3 cellular contexts compared by ENCODE assay signal in the genomic region with DNA sequence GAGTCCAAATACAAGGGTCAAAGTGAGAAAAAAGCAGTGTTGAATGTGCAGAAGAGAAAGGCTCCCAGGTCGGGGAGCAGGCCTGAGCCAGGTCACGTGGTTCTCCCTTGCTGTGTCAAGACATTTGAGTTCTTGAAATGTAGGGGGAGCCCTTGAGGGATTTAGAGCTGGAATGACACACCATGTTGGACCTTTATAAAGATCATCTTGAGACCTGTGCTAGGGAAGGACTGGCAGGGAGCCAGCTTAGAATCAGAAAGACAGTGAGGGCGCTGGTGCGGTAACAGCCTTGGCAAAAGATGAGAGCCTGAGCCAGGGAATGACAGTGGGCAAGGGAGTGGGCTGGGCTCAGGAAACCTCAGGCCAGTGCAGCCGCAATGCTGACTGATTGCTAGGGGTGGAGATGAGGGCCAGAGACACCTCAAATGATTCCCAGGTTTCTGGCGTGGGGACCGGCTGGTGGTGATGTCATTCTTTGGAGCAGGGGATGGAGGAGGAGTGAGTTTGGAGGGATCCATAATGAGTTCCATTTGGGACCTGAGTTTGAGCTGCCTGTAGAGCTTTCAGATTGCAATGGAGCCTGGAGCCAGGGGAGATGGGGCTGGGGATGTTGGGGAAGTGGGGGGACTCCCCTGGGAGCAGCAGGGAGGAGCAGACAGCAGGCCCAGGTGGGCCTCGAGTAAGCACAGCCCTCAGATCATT.
TF ChIP-seq lines count a peak whose summit lies in the region.

No MANE protein-coding gene starts in this region.

TF ChIP-seq in GM23338, 12 proteins besides CTCF, POLR2A, EP300 and RAD21 (continued from another document and continues in another):
- TF ChIP-seq STAT1 (IDR thresholded peaks at IDR 0.05; ENCODE audit: unreplicated experiment) (no peak), ETS1 (IDR thresholded peaks at IDR 0.05) (no peak), EZH2phosphoT487 (IDR thresholded peaks at IDR 0.05; ENCODE audit: unreplicated experiment) (no peak), CREB1 (CRISPR knock-in tag; IDR thresholded peaks at IDR 0.05; ENCODE audit: low read depth) (no peak), NANOG (IDR thresholded peaks at IDR 0.05; ENCODE audit: borderline replicate concordance) (no peak)

TF ChIP-seq in K562, 482 proteins besides CTCF, POLR2A, EP300 and RAD21 (continued from another document):
- TF ChIP-seq, protein P1, sequence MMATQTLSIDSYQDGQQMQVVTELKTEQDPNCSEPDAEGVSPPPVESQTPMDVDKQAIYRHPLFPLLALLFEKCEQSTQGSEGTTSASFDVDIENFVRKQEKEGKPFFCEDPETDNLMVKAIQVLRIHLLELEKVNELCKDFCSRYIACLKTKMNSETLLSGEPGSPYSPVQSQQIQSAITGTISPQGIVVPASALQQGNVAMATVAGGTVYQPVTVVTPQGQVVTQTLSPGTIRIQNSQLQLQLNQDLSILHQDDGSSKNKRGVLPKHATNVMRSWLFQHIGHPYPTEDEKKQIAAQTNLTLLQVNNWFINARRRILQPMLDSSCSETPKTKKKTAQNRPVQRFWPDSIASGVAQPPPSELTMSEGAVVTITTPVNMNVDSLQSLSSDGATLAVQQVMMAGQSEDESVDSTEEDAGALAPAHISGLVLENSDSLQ (IDR thresholded peaks at IDR 0.05) = 0 out of 2 replicates have a peak, but pooled peaks have one; percentile 29
- TF ChIP-seq, protein P2, sequence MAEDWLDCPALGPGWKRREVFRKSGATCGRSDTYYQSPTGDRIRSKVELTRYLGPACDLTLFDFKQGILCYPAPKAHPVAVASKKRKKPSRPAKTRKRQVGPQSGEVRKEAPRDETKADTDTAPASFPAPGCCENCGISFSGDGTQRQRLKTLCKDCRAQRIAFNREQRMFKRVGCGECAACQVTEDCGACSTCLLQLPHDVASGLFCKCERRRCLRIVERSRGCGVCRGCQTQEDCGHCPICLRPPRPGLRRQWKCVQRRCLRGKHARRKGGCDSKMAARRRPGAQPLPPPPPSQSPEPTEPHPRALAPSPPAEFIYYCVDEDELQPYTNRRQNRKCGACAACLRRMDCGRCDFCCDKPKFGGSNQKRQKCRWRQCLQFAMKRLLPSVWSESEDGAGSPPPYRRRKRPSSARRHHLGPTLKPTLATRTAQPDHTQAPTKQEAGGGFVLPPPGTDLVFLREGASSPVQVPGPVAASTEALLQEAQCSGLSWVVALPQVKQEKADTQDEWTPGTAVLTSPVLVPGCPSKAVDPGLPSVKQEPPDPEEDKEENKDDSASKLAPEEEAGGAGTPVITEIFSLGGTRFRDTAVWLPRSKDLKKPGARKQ (CRISPR knock-in tag; IDR thresholded peaks at IDR 0.05) = no peak
- TF ChIP-seq NFATC3 (IDR thresholded peaks at IDR 0.05) = no peak
- no peak for TF ChIP-seq RHOXF2B (CRISPR knock-in tag; conservative IDR thresholded peaks at IDR 0.05)
- no peak for TF ChIP-seq HES1 (IDR thresholded peaks at IDR 0.05; ENCODE audit: low read depth)
- no peak for TF ChIP-seq MTA1 (IDR thresholded peaks at IDR 0.05; ENCODE audit: borderline replicate concordance)
- peak; percentile 80 for TF ChIP-seq USF1 (CRISPR knock-in tag; IDR thresholded peaks at IDR 0.05)
- TF ChIP-seq, protein P3, sequence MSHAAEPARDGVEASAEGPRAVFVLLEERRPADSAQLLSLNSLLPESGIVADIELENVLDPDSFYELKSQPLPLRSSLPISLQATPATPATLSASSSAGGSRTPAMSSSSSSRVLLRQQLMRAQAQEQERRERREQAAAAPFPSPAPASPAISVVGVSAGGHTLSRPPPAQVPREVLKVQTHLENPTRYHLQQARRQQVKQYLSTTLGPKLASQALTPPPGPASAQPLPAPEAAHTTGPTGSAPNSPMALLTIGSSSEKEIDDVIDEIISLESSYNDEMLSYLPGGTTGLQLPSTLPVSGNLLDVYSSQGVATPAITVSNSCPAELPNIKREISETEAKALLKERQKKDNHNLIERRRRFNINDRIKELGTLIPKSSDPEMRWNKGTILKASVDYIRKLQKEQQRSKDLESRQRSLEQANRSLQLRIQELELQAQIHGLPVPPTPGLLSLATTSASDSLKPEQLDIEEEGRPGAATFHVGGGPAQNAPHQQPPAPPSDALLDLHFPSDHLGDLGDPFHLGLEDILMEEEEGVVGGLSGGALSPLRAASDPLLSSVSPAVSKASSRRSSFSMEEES (CRISPR knock-in tag; IDR thresholded peaks at IDR 0.05) = peak; percentile 95
- no peak for TF ChIP-seq BRD9 (IDR thresholded peaks at IDR 0.05; ENCODE audit: low read depth, partially characterized antibody)
- TF ChIP-seq TOE1 (IDR thresholded peaks at IDR 0.05; ENCODE audit: borderline replicate concordance) = peak; percentile 95
- TF ChIP-seq TOE1 (CRISPR knock-in tag; IDR thresholded peaks at IDR 0.05; ENCODE audit: borderline replicate concordance, low read depth) = no peak
- peak; percentile 80 for TF ChIP-seq CBFA2T2 (conservative IDR thresholded peaks at IDR 0.05)
- TF ChIP-seq, protein P4, sequence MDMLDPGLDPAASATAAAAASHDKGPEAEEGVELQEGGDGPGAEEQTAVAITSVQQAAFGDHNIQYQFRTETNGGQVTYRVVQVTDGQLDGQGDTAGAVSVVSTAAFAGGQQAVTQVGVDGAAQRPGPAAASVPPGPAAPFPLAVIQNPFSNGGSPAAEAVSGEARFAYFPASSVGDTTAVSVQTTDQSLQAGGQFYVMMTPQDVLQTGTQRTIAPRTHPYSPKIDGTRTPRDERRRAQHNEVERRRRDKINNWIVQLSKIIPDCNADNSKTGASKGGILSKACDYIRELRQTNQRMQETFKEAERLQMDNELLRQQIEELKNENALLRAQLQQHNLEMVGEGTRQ (CRISPR knock-in tag; IDR thresholded peaks at IDR 0.05) = peak; percentile 90
- peak; percentile 26; the same call in 1 of the 2 replicates for TF ChIP-seq TEAD4 (IDR thresholded peaks at IDR 0.05; ENCODE audit: low read length)
- no peak for TF ChIP-seq TEAD4 (CRISPR knock-in tag; IDR thresholded peaks at IDR 0.05; ENCODE audit: borderline replicate concordance)

TF ChIP-seq in HepG2, 621 proteins besides CTCF, POLR2A, EP300 and RAD21:
- no peak for TF ChIP-seq HBP1 (CRISPR knock-in tag; IDR thresholded peaks at IDR 0.05; ENCODE audit: low read depth)
- no peak for TF ChIP-seq HINFP (CRISPR knock-in tag; IDR thresholded peaks at IDR 0.05; ENCODE audit: low read depth)
- TF ChIP-seq RAD51 (IDR thresholded peaks at IDR 0.05; ENCODE audit: borderline replicate concordance) = peak; percentile 57; the same call in 1 of the 2 replicates
- TF ChIP-seq, protein P4 (IDR thresholded peaks at IDR 0.05; ENCODE audit: low read depth, low read length) = peak; percentile 47; the same call in 1 of the 2 replicates
- TF ChIP-seq, protein P4 (CRISPR knock-in tag; IDR thresholded peaks at IDR 0.05; ENCODE audit: borderline replicate concordance) = no peak
- TF ChIP-seq ATF7 (IDR thresholded peaks at IDR 0.05) = peak; percentile 67
- no peak for TF ChIP-seq ATF7 (CRISPR knock-in tag; IDR thresholded peaks at IDR 0.05)
